In the genomic region with DNA sequence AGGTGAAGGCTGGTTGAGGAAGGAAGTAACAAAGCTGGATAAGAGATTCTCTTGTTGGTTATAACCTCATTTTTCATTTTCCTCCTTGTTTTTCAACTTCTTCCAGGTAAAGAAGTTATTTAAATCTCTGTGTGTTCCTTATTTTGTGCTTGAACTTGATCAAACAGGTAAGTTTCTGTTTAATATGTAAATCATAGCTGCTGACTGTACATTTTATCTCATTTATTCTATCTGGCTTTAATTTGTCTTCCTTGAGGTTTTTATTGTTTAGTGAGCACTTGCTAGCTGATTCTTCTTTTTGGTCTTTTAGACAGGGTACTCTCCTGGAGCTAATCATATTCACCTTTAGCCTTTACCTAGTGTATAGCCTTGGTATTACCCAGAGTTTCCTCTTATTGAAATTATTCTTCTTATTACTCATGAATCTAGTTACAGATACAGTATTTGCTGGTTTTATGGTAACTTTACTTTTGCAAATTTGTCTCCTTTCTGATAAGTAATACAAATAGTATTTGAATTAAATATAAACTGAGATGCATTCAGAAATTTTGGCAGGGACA, we compare ENCODE assay signal across 21 cellular contexts.
"Had no signal": no experiment of that assay in that cellular context is flagged by ENCODE, and none has a peak within 500 bp of the region (broad histone marks: within the 10 kb centered on the region; RNA-seq: fewer than 3 reads in every experiment).

No MANE protein-coding gene starts in this region.

- H3K4me2 ChIP-seq: KMS-11, SK-N-SH had no signal

- ATAC-seq: HepG2, T-cell had no signal

- H3K9me2 ChIP-seq: SK-N-SH had no signal

- H3K9me3 ChIP-seq: SK-N-SH had no signal

- H3K27ac ChIP-seq: KMS-11, RWPE1 had no signal

- FAIRE-seq: HepG2 had no signal

- DNase-seq: IMR-90, Kasumi-1, MM.1S, NCI-H1092 treated with DMSO at 0.1 percent for 48 hours, NCI-H1436, NCI-H187, NCI-H2029, NCI-H2081 treated with DMSO at 0.1 percent for 48 hours, NCI-H2171, NCI-H446, NCI-H510A, NCI-H524 treated with DMSO at 0.1 percent for 48 hours, NCI-H69, NCI-H774, SHP77, SK-N-SH, SW 1271, T-cell had no signal

- H3K9ac ChIP-seq: KMS-11, SK-N-SH had no signal
